ENCODE assay signal across 2 cellular contexts in the genomic region with DNA sequence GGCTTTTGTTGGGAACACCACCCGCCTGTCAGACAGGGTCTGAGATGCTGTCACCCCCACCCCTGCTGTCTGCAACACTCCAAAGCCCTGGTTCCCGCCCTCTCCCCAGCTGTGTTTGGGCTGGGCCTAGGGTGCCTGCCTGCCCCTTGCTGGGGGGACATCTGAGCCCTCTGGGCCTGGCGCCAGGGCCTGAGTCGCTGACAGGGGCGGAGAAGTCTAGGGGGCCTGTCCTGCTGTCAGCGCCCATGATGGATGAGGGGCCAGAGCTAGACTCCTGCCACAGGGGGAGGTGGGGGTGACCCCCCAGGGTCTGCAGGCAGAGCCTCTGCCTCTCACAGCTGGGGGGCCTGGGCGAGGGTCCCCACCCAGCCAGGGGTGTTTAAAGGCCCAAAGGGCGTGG.
A peak's percentile ranks its signal among the peaks of the same experiment; 100 is the strongest.
TF ChIP-seq lines count a peak whose summit lies in the region.

No MANE protein-coding gene starts in this region.

TF ChIP-seq in SK-N-SH, 30 proteins besides CTCF, POLR2A, EP300 and RAD21 (continued from another document):
- TF ChIP-seq, protein P1, sequence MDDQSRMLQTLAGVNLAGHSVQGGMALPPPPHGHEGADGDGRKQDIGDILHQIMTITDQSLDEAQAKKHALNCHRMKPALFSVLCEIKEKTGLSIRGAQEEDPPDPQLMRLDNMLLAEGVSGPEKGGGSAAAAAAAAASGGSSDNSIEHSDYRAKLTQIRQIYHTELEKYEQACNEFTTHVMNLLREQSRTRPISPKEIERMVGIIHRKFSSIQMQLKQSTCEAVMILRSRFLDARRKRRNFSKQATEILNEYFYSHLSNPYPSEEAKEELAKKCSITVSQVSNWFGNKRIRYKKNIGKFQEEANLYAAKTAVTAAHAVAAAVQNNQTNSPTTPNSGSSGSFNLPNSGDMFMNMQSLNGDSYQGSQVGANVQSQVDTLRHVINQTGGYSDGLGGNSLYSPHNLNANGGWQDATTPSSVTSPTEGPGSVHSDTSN (IDR thresholded peaks at IDR 0.05) = peak; percentile 52

TF ChIP-seq in SK-N-SH treated with all-trans-retinoic acid at 6 μM for 48 hours, 23 proteins besides CTCF, POLR2A, EP300 and RAD21 (continued from another document):
- TF ChIP-seq, protein P2, sequence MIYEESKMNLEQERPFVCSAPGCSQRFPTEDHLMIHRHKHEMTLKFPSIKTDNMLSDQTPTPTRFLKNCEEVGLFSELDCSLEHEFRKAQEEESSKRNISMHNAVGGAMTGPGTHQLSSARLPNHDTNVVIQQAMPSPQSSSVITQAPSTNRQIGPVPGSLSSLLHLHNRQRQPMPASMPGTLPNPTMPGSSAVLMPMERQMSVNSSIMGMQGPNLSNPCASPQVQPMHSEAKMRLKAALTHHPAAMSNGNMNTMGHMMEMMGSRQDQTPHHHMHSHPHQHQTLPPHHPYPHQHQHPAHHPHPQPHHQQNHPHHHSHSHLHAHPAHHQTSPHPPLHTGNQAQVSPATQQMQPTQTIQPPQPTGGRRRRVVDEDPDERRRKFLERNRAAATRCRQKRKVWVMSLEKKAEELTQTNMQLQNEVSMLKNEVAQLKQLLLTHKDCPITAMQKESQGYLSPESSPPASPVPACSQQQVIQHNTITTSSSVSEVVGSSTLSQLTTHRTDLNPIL (CRISPR knock-in tag; IDR thresholded peaks at IDR 0.05; ENCODE audit: low read depth) = no peak
- TF ChIP-seq, protein P3, sequence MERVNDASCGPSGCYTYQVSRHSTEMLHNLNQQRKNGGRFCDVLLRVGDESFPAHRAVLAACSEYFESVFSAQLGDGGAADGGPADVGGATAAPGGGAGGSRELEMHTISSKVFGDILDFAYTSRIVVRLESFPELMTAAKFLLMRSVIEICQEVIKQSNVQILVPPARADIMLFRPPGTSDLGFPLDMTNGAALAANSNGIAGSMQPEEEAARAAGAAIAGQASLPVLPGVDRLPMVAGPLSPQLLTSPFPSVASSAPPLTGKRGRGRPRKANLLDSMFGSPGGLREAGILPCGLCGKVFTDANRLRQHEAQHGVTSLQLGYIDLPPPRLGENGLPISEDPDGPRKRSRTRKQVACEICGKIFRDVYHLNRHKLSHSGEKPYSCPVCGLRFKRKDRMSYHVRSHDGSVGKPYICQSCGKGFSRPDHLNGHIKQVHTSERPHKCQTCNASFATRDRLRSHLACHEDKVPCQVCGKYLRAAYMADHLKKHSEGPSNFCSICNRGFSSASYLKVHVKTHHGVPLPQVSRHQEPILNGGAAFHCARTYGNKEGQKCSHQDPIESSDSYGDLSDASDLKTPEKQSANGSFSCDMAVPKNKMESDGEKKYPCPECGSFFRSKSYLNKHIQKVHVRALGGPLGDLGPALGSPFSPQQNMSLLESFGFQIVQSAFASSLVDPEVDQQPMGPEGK (CRISPR knock-in tag; IDR thresholded peaks at IDR 0.05; ENCODE audit: borderline replicate concordance) = no peak
- TF ChIP-seq, protein P4, sequence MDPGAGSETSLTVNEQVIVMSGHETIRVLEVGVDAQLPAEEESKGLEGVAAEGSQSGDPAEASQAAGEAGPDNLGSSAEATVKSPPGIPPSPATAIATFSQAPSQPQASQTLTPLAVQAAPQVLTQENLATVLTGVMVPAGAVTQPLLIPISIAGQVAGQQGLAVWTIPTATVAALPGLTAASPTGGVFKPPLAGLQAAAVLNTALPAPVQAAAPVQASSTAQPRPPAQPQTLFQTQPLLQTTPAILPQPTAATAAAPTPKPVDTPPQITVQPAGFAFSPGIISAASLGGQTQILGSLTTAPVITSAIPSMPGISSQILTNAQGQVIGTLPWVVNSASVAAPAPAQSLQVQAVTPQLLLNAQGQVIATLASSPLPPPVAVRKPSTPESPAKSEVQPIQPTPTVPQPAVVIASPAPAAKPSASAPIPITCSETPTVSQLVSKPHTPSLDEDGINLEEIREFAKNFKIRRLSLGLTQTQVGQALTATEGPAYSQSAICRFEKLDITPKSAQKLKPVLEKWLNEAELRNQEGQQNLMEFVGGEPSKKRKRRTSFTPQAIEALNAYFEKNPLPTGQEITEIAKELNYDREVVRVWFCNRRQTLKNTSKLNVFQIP (CRISPR knock-in tag; IDR thresholded peaks at IDR 0.05; ENCODE audit: borderline replicate concordance, low read depth) = no peak
- TF ChIP-seq RARB (CRISPR knock-in tag; IDR thresholded peaks at IDR 0.05) (no peak), SNAI2 (CRISPR knock-in tag; IDR thresholded peaks at IDR 0.05) (no peak), ISL1 (CRISPR knock-in tag; IDR thresholded peaks at IDR 0.05) (no peak), ESRRG (CRISPR knock-in tag; IDR thresholded peaks at IDR 0.05) (no peak), BACH2 (CRISPR knock-in tag; IDR thresholded peaks at IDR 0.05; ENCODE audit: borderline replicate concordance) (no peak)
TF ChIP-seq in SK-N-SH treated with all-trans-retinoic acid at 6 μM for 48 hours: peak in this region for 0.
